28 cellular contexts compared by ENCODE assay signal in genomic region chr7:23380961-23381360, GRCh38.
A peak's percentile ranks its signal among the peaks of the same experiment; 100 is the strongest.
DNase-seq lines count a peak whose midpoint lies in the region; ATAC-seq, FAIRE-seq and TF ChIP-seq lines count a peak whose summit lies in the region.
"Had no signal": no experiment of that assay in that cellular context is flagged by ENCODE, and none has a peak within 500 bp of the region (broad histone marks: within the 10 kb centered on the region; RNA-seq: fewer than 3 reads in every experiment).

No MANE protein-coding gene starts in this region.

- H3K36me3 Mint-ChIP-seq in mesothelial cell of epicardium, result peaks cover 30% of the 10 kb centered on the region
- H3K36me3 Mint-ChIP-seq: natural killer cell treated with Interleukin-12 subunit alpha and Interleukin-12 subunit beta and Interleukin-15 and Interleukin-18, amount 100 ng/mL, for 72 hours; T-cell had no signal

- no peak for FAIRE-seq in GM12878 (lab: Jason Lieb, UNC)
- FAIRE-seq: TTC549 had no signal

- intact Hi-C loops in IMR-90 (cut with micrococcal nuclease), result no loop called here
- intact Hi-C loops in GM12878 (cut with micrococcal nuclease; ENCODE audit: unreplicated experiment), result no loop called here

- H2AK5ac ChIP-seq in IMR-90 (ENCODE audit: low read depth, low read length), result peak overlapping the region; percentile 20; the same call in 1 of the 2 replicates

- H3K4me3 ChIP-seq in IMR-90 (ENCODE audit: insufficient read depth, low read depth, low read length) (no peak overlapping the region), GM12878 (no peak overlapping the region), osteoblast (ENCODE audit: insufficient read depth, low read length) (no peak overlapping the region)
- H3K4me3 ChIP-seq: cardiac muscle cell, left ventricle myocardium inferior, PC-9, right lobe of liver had no signal

- no peaks in the 10 kb centered on the region for H3K9me3 ChIP-seq in IMR-90 (ENCODE audit: control insufficient read depth, insufficient read depth, low read length)
- H3K9me3 ChIP-seq in GM12878 (replicated peaks; ENCODE audit: control insufficient read depth, insufficient read depth, low read length), result no peaks in the 10 kb centered on the region
- H3K9me3 ChIP-seq in osteoblast (ENCODE audit: low read depth, low read length), result no peaks in the 10 kb centered on the region
- H3K9me3 ChIP-seq: left ventricle myocardium inferior, right lobe of liver had no signal

- POLR2A ChIA-PET in IMR-90 (lab: Charles Lee; ENCODE audit: unreplicated experiment), result no interaction called here
- POLR2A ChIA-PET in GM12878 (lab: Charles Lee), result interaction anchor here (1.7 kb wide), 1 partner anchor 14 kb away, joined by 4 read pairs; no protein-coding TSS in a partner anchor

- TF ChIP-seq CTCF in IMR-90 (conservative IDR thresholded peaks at IDR 0.05; ENCODE audit: low read depth, low read length) (no peak), GM12878 (IDR thresholded peaks at IDR 0.05 in 2 of 3, conservative IDR thresholded peaks at IDR 0.05 in 1 of 3; ENCODE audit: control insufficient read depth in 2 of 3, extremely low read depth in 1 of 3, insufficient read depth in 1 of 3, low read depth in 3 of 3, low read length in 3 of 3) (no peak), mesothelial cell of epicardium (IDR thresholded peaks at IDR 0.05; ENCODE audit: unreplicated experiment) (no peak), osteoblast (IDR thresholded peaks at IDR 0.05; ENCODE audit: extremely low read depth, low read depth, low read length) (no peak)

- H3K79me1 ChIP-seq in IMR-90 (ENCODE audit: low read depth in 1 of 2, low read length in 2 of 2), result peaks cover 39 to 72% of the 10 kb centered on the region in 2 experiments

- H3K56ac ChIP-seq in IMR-90 (ENCODE audit: extremely low read depth, insufficient read depth, low read length), result no peak overlapping the region

- SMC1A ChIA-PET in GM12878 (lab: Charles Lee; ENCODE audit: uncharacterized antibody, unreplicated experiment), result interaction anchor here (1.2 kb wide), 1 partner anchor 22 kb away, joined by 3 read pairs; no protein-coding TSS in a partner anchor

- no peak overlapping the region for H2BK5ac ChIP-seq in IMR-90 (ENCODE audit: low read depth, low read length, poor library complexity, severe bottlenecking)

- no peak overlapping the region for H3K4ac ChIP-seq in IMR-90 (ENCODE audit: low read depth, low read length)

- no peak overlapping the region for H3K4me3 Mint-ChIP-seq in mesothelial cell of epicardium
- H3K4me3 Mint-ChIP-seq: dendritic cell treated with granulocyte-macrophage colony-stimulating factor and Interleukin-4, amounts not matched to agents 40 ng/mL and 50 ng/mL, for 4 days; natural killer cell treated with Interleukin-12 subunit alpha and Interleukin-12 subunit beta and Interleukin-15 and Interleukin-18, amount 100 ng/mL, for 72 hours; T-cell had no signal

- WGBS in IMR-90 (ENCODE audit: extremely low coverage in 2 of 2, insufficient read length in 1 of 2), 2 experiments, result no CpG with 5 or more reads among the region's 3 CpGs
- 16% methylated on average over 3 of the region's 3 CpGs for WGBS in GM12878 (ENCODE audit: insufficient coverage, insufficient replicate concordance, low lambda C conversion rate, missing lambda C conversion rate)

- peak overlapping the region; percentile 18 for H3K27ac Mint-ChIP-seq in mesothelial cell of epicardium
- H3K27ac Mint-ChIP-seq: dendritic cell treated with granulocyte-macrophage colony-stimulating factor and Interleukin-4, amounts not matched to agents 40 ng/mL and 50 ng/mL, for 4 days; natural killer cell treated with Interleukin-12 subunit alpha and Interleukin-12 subunit beta and Interleukin-15 and Interleukin-18, amount 100 ng/mL, for 72 hours; T-cell had no signal

- DNase-seq in ELR (ENCODE audit: low read depth), result peak; percentile 33
- DNase-seq in IMR-90, result no peak
- DNase-seq in GM12878 (ENCODE audit: low read depth, low spot score), result no peak
- no peak for DNase-seq in mesothelial cell of epicardium (ENCODE audit: low spot score in 2 of 2, unreplicated experiment in 2 of 2)
- no peak for DNase-seq in osteoblast (ENCODE audit: insufficient read length, low spot score, missing footprints)
- no peak for DNase-seq in NCI-H128 (lab: John Stamatoyannopoulos, UW; ENCODE audit: unreplicated experiment)
- DNase-seq: activated CD4-positive, alpha-beta T cell treated with anti-CD3 and anti-CD28 coated beads for 48 hours; activated CD8-positive, alpha-beta memory T cell treated with anti-CD3 and anti-CD28 coated beads, Interleukin-2, amount 50 U/mL, for 48 hours; activated effector memory CD4-positive, alpha-beta T cell treated with Interleukin-2 at 50 U/mL for 16 hours; amniotic stem cell; DMS 273 treated with DMSO at 0.1 percent for 48 hours; hippocampal formation; left ventricle myocardium inferior; midbrain; NCI-H1092; NCI-H2029 treated with DMSO at 0.1 percent for 48 hours; PC-9; posterior cingulate gyrus; right lobe of liver; SIG-M5; stimulated activated CD4-positive, alpha-beta T cell treated with anti-CD3 and anti-CD28 coated beads, Interleukin-15, amount 100 ng/mL, for 24 hours; stimulated activated CD8-positive, alpha-beta memory T cell treated with anti-CD3 and anti-CD28 coated beads, Interleukin-4, amount 100 ng/mL, for 48 hours; T-cell had no signal

- H3K9ac ChIP-seq in IMR-90 (ENCODE audit: low read depth, low read length), result no peak overlapping the region
- H3K9ac ChIP-seq in GM12878 (ENCODE audit: control insufficient read depth, insufficient read depth, low read length), result no peak overlapping the region

- no peak overlapping the region for H2BK20ac ChIP-seq in IMR-90 (ENCODE audit: low read depth, low read length)

- H3K27ac ChIP-seq in IMR-90 (ENCODE audit: insufficient read depth, low read length) (no peak overlapping the region), GM12878 (ENCODE audit: control insufficient read depth, insufficient read depth) (peak overlapping the region; percentile 34), osteoblast (ENCODE audit: low read depth, low read length) (no peak overlapping the region)
- H3K27ac ChIP-seq: cardiac muscle cell, left ventricle myocardium inferior, PC-9, right lobe of liver had no signal

- no peaks in the 10 kb centered on the region for H3K27me3 Mint-ChIP-seq in mesothelial cell of epicardium (ENCODE audit: low read depth)
- H3K27me3 Mint-ChIP-seq: dendritic cell treated with granulocyte-macrophage colony-stimulating factor and Interleukin-4, amounts not matched to agents 40 ng/mL and 50 ng/mL, for 4 days had no signal

- no peak for TF ChIP-seq EP300 in GM12878 (IDR thresholded peaks at IDR 0.05; ENCODE audit: borderline replicate concordance in 1 of 2, control insufficient read depth in 1 of 2, low read depth in 2 of 2, low read length in 2 of 2)

- H3K18ac ChIP-seq in IMR-90 (ENCODE audit: low read depth, low read length), result no peak overlapping the region

- H2AFZ ChIP-seq in IMR-90 (replicated peaks; ENCODE audit: low read length, poor library complexity) (no peak overlapping the region), GM12878 (ENCODE audit: control insufficient read depth, low read depth, low read length) (no peak overlapping the region), osteoblast (ENCODE audit: low read length) (no peak overlapping the region)
- H2AFZ ChIP-seq: PC-9 had no signal

- no peak overlapping the region for H4K8ac ChIP-seq in IMR-90 (ENCODE audit: low read depth in 2 of 2, low read length in 2 of 2)

- no peak overlapping the region for H2AK9ac ChIP-seq in IMR-90 (replicated peaks; ENCODE audit: low read depth, low read length, poor library complexity)

- no peak overlapping the region for H4K5ac ChIP-seq in IMR-90 (ENCODE audit: low read depth, low read length)

- CTCF ChIA-PET in IMR-90 (lab: Yijun Ruan, JAX), result no interaction called here
- CTCF ChIA-PET in GM12878 (lab: Yijun Ruan, JAX), result interaction anchor here (0.9 to 2.5 kb wide), 2 partner anchors 23 to 105 kb away, joined by 3 to 9 read pairs; no protein-coding TSS in a partner anchor

- RAD21 ChIA-PET in GM12878 (lab: Charles Lee; ENCODE audit: unreplicated experiment), result no interaction called here

- H4K20me1 ChIP-seq in IMR-90 (ENCODE audit: insufficient read depth, low read length) (peaks cover 43% of the 10 kb centered on the region), GM12878 (ENCODE audit: control insufficient read depth, insufficient read depth) (no peaks in the 10 kb centered on the region), osteoblast (ENCODE audit: insufficient read depth, low read length) (no peaks in the 10 kb centered on the region)

- H3K36me3 ChIP-seq in IMR-90 (ENCODE audit: control insufficient read depth, insufficient read depth, low read length), result peaks cover 2% of the 10 kb centered on the region
- H3K36me3 ChIP-seq in GM12878 (ENCODE audit: control insufficient read depth in 2 of 2, insufficient read depth in 2 of 2, low read length in 1 of 2), result no peaks in the 10 kb centered on the region; a peak in 2 of 4 replicates
- no peaks in the 10 kb centered on the region for H3K36me3 ChIP-seq in osteoblast (ENCODE audit: insufficient read depth, low read length)
- H3K36me3 ChIP-seq: cardiac muscle cell, left ventricle myocardium inferior, right lobe of liver had no signal

- dilution Hi-C loops in IMR-90 (cut with HindIII; ENCODE audit: low sequenced_read_pairs, unreplicated experiment), result no loop called here

- H3K9me1 ChIP-seq in IMR-90 (ENCODE audit: insufficient read depth, low read length), result peaks cover 21% of the 10 kb centered on the region

- H3K4me2 ChIP-seq in IMR-90 (ENCODE audit: low read depth, low read length), result no peak overlapping the region
- H3K4me2 ChIP-seq in GM12878 (ENCODE audit: control insufficient read depth, insufficient read depth), result no peak overlapping the region
- no peak overlapping the region for H3K4me2 ChIP-seq in osteoblast (ENCODE audit: insufficient read depth, low read length)
- H3K4me2 ChIP-seq: PC-9 had no signal

- TF ChIP-seq RAD21 in IMR-90 (IDR thresholded peaks at IDR 0.05; ENCODE audit: low read length), result no peak
- TF ChIP-seq RAD21 in GM12878 (IDR thresholded peaks at IDR 0.05; ENCODE audit: insufficient read depth, low read depth, low read length), result no peak

- H3K79me2 ChIP-seq in GM12878 (ENCODE audit: control insufficient read depth, insufficient read depth, low read length) (peaks cover 17% of the 10 kb centered on the region), osteoblast (ENCODE audit: insufficient read depth, low read length) (no peaks in the 10 kb centered on the region)

- no peak overlapping the region for H4K91ac ChIP-seq in IMR-90 (ENCODE audit: insufficient read depth, low read depth, low read length)

- no peak overlapping the region for H2BK15ac ChIP-seq in IMR-90 (ENCODE audit: low read depth, low read length)

- H3K27me3 ChIP-seq in IMR-90 (ENCODE audit: control insufficient read depth, insufficient read depth, low read length), result no peaks in the 10 kb centered on the region
- H3K27me3 ChIP-seq in GM12878 (replicated peaks in 1 of 2; ENCODE audit: control insufficient read depth in 2 of 2, insufficient read depth in 2 of 2, low read length in 1 of 2), result no peaks in the 10 kb centered on the region
- no peaks in the 10 kb centered on the region for H3K27me3 ChIP-seq in osteoblast (ENCODE audit: insufficient read depth, low read length)
- H3K27me3 ChIP-seq: cardiac muscle cell, right lobe of liver had no signal

- H3K4me1 Mint-ChIP-seq in mesothelial cell of epicardium, result peaks cover 10% of the 10 kb centered on the region

- ATAC-seq in IMR-90 (ENCODE audit: low read depth) (peak; percentile 47), GM12878 (no peak), GM21737 (IDR thresholded peaks at IDR 0.05; ENCODE audit: unreplicated experiment) (no peak)
- ATAC-seq: natural killer cell treated with Interleukin-12 subunit alpha and Interleukin-12 subunit beta and Interleukin-15 and Interleukin-18, amount 100 ng/mL, for 72 hours; right lobe of liver; T-cell had no signal

- TF ChIP-seq POLR2A in IMR-90 (IDR thresholded peaks at IDR 0.05; ENCODE audit: low read depth, low read length), result no peak
- TF ChIP-seq POLR2A in GM12878 (IDR thresholded peaks at IDR 0.05; ENCODE audit: low read depth, low read length), result no peak

- no peak overlapping the region for H3K23ac ChIP-seq in IMR-90 (ENCODE audit: low read depth, low read length)

- H3K4me1 ChIP-seq in IMR-90 (ENCODE audit: control insufficient read depth, insufficient read depth, low read length) (peaks cover 4% of the 10 kb centered on the region; the same call in 1 of the 2 replicates), GM12878 (ENCODE audit: control insufficient read depth, insufficient read depth, low read length) (no peaks in the 10 kb centered on the region; the same call in 1 of the 2 replicates), osteoblast (ENCODE audit: insufficient read depth, low read length) (peaks cover 4% of the 10 kb centered on the region)
- H3K4me1 ChIP-seq: left ventricle myocardium inferior, right lobe of liver had no signal

- BruUV-seq in IMR-90 (replicated peaks; lab: Mats Ljungman, UMichigan), result no TSS peak
- BruUV-seq in GM12878 (replicated peaks; lab: Mats Ljungman, UMichigan), result TSS peak; percentile 5

- H2BK120ac ChIP-seq in IMR-90 (ENCODE audit: low read depth, low read length), result no peak overlapping the region

- H3K9me3 Mint-ChIP-seq in mesothelial cell of epicardium, result no peaks in the 10 kb centered on the region
- H3K9me3 Mint-ChIP-seq: dendritic cell treated with granulocyte-macrophage colony-stimulating factor and Interleukin-4, amounts not matched to agents 40 ng/mL and 50 ng/mL, for 4 days; natural killer cell treated with Interleukin-12 subunit alpha and Interleukin-12 subunit beta and Interleukin-15 and Interleukin-18, amount 100 ng/mL, for 72 hours; T-cell had no signal

- no peak overlapping the region; the same call in 1 of the 2 replicates for H3K14ac ChIP-seq in IMR-90 (replicated peaks; ENCODE audit: low read depth, low read length)

- in situ Hi-C loops in IMR-90 (cut with MboI; ENCODE audit: low sequenced_read_pairs), result no loop called here
- in situ Hi-C loops in GM12878 (cut with MboI), result no loop called here
